ENCODE assay signal across 20 cellular contexts in genomic region chr9:74847478-74848149, GRCh38. TPM values are rescaled to one million over a fixed set of nuclear protein-coding genes. Genes with fewer than 3 reads are reported as not detected.
A peak's percentile ranks its signal among the peaks of the same experiment; 100 is the strongest.
DNase-seq lines count a peak whose midpoint lies in the region; ATAC-seq, FAIRE-seq and TF ChIP-seq lines count a peak whose summit lies in the region.
"Had no signal": no experiment of that assay in that cellular context is flagged by ENCODE, and none has a peak within 500 bp of the region (broad histone marks: within the 10 kb centered on the region; RNA-seq: fewer than 3 reads in every experiment).

No MANE protein-coding gene starts in this region.

- H3K4me3 ChIP-seq in GM12878 (no peak overlapping the region), transverse colon (peak overlapping the region in 1 of 4 donors; percentile 7)

- H3K9me3 ChIP-seq in GM12878 (replicated peaks; ENCODE audit: control insufficient read depth, insufficient read depth, low read length) (no peaks in the 10 kb centered on the region), transverse colon (no peaks in the 10 kb centered on the region)
- H3K9me3 ChIP-seq: SK-N-SH had no signal

- 1% methylated on average over 5 of the region's 5 CpGs for WGBS in GM12878 (ENCODE audit: insufficient coverage, insufficient replicate concordance, low lambda C conversion rate, missing lambda C conversion rate)
- WGBS in transverse colon (ENCODE audit: low coverage in 1 of 2), 2 donors, result 59 to 77% methylated on average over 4 to 5 of the region's 5 CpGs

- TF ChIP-seq POLR2A in GM12878 (IDR thresholded peaks at IDR 0.05; ENCODE audit: low read depth, low read length), result no peak
- no peak for TF ChIP-seq POLR2A in transverse colon (IDR thresholded peaks at IDR 0.05)

- DNase-seq in GM12878 (ENCODE audit: low read depth, low spot score) (no peak), transverse colon (no peak), amygdala (lab: John Stamatoyannopoulos, UW) (no peak), dedifferentiated amniotic fluid mesenchymal stem cell (ENCODE audit: extremely low spot score) (no peak), glomerular visceral epithelial cell (ENCODE audit: extremely low spot score) (no peak)
- DNase-seq: CD4-positive, CD25-positive, alpha-beta regulatory T cell; DND-41; H7; HFFc6; NCI-H1105 treated with DMSO at 0.1 percent for 48 hours; NCI-H2029 treated with DMSO at 0.1 percent for 48 hours; NCI-H345; NCI-H524; NCI-H774; OCI-M1; Right ventricle myocardium superior; SK-N-SH had no signal

- FAIRE-seq in GM12878 (lab: Jason Lieb, UNC), result no peak
- FAIRE-seq: GM12892 had no signal

- no peaks in the 10 kb centered on the region for H3K27me3 ChIP-seq in GM12878 (replicated peaks in 1 of 2; ENCODE audit: control insufficient read depth in 2 of 2, insufficient read depth in 2 of 2, low read length in 1 of 2)
- no peaks in the 10 kb centered on the region for H3K27me3 ChIP-seq in transverse colon

- TF ChIP-seq RAD21 in GM12878 (IDR thresholded peaks at IDR 0.05; ENCODE audit: insufficient read depth, low read depth, low read length), result no peak

- H4K20me1 ChIP-seq in GM12878 (ENCODE audit: control insufficient read depth, insufficient read depth), result no peaks in the 10 kb centered on the region

- H3K27ac ChIP-seq in GM12878 (ENCODE audit: control insufficient read depth, insufficient read depth) (no peak overlapping the region), transverse colon (peak overlapping the region; percentile 19 to 58 (median 38))

- no peak overlapping the region for H2AFZ ChIP-seq in GM12878 (ENCODE audit: control insufficient read depth, low read depth, low read length)

- CTCF ChIA-PET in GM12878 (lab: Yijun Ruan, JAX), result interaction anchor here (1.8 kb wide), 1 partner anchor 68 kb away, joined by 3 read pairs; no protein-coding TSS in a partner anchor

- no TSS peak for BruUV-seq in GM12878 (replicated peaks; lab: Mats Ljungman, UMichigan)

- intact Hi-C loops in GM12878 (cut with micrococcal nuclease; ENCODE audit: unreplicated experiment), result loop anchor here (5.0 kb wide), 1 partner anchor 230 kb away; no protein-coding TSS in a partner anchor
- intact Hi-C loops in transverse colon (cut with DNase I; ENCODE audit: low total_unique reads), result no loop called here

- TF ChIP-seq EP300 in GM12878 (IDR thresholded peaks at IDR 0.05; ENCODE audit: borderline replicate concordance in 1 of 2, control insufficient read depth in 1 of 2, low read depth in 2 of 2, low read length in 2 of 2) (no peak), transverse colon (IDR thresholded peaks at IDR 0.05; ENCODE audit: low read depth) (no peak)

- no peak overlapping the region for H3K9ac ChIP-seq in GM12878 (ENCODE audit: control insufficient read depth, insufficient read depth, low read length)
- H3K9ac ChIP-seq: SK-N-SH had no signal

- no peaks in the 10 kb centered on the region for H3K4me1 ChIP-seq in GM12878 (ENCODE audit: control insufficient read depth, insufficient read depth, low read length)
- H3K4me1 ChIP-seq in transverse colon, result peaks cover 0 to 7% (median 3%) of the 10 kb centered on the region in 4 donors

- in situ Hi-C loops in GM12878 (cut with MboI) (no loop called here), transverse colon (cut with MboI; ENCODE audit: low pct_ligation_motif_present in 1 of 4, low pct_unique_long_range_greater_than_20kb in 1 of 4, low sequenced_read_pairs in 3 of 4) (no loop called here)

- H3K79me2 ChIP-seq in GM12878 (ENCODE audit: control insufficient read depth, insufficient read depth, low read length), result no peaks in the 10 kb centered on the region

- ATAC-seq in GM18868 (IDR thresholded peaks at IDR 0.05; ENCODE audit: unreplicated experiment), result peak; percentile 46
- ATAC-seq in HG03432 (IDR thresholded peaks at IDR 0.05; ENCODE audit: unreplicated experiment), result peak; percentile 65
- peak; percentile 71 for ATAC-seq in GM12878

- POLR2A ChIA-PET in GM12878 (lab: Charles Lee), result no interaction called here

- SMC1A ChIA-PET in GM12878 (lab: Charles Lee; ENCODE audit: uncharacterized antibody, unreplicated experiment), result no interaction called here

- TF ChIP-seq CTCF in GM12878 (IDR thresholded peaks at IDR 0.05 in 2 of 3, conservative IDR thresholded peaks at IDR 0.05 in 1 of 3; ENCODE audit: control insufficient read depth in 2 of 3, extremely low read depth in 1 of 3, insufficient read depth in 1 of 3, low read depth in 3 of 3, low read length in 3 of 3) (no peak), transverse colon (IDR thresholded peaks at IDR 0.05) (no peak)

- no peak overlapping the region; the same call in 1 of the 2 replicates for H3K4me2 ChIP-seq in GM12878 (ENCODE audit: control insufficient read depth, insufficient read depth)
- H3K4me2 ChIP-seq: SK-N-SH had no signal

- RAD21 ChIA-PET in GM12878 (lab: Charles Lee; ENCODE audit: unreplicated experiment), result no interaction called here

- no peaks in the 10 kb centered on the region for H3K36me3 ChIP-seq in GM12878 (ENCODE audit: control insufficient read depth in 2 of 2, insufficient read depth in 2 of 2, low read length in 1 of 2)
- no peaks in the 10 kb centered on the region for H3K36me3 ChIP-seq in transverse colon

TF ChIP-seq in GM12878, 131 proteins besides CTCF, POLR2A, EP300 and RAD21 (continues in another document):
- TF ChIP-seq NFIC (IDR thresholded peaks at IDR 0.05; ENCODE audit: low read depth, low read length), result no peak
- no peak for TF ChIP-seq CBFB (IDR thresholded peaks at IDR 0.05; ENCODE audit: low read depth)
- TF ChIP-seq, protein P1, sequence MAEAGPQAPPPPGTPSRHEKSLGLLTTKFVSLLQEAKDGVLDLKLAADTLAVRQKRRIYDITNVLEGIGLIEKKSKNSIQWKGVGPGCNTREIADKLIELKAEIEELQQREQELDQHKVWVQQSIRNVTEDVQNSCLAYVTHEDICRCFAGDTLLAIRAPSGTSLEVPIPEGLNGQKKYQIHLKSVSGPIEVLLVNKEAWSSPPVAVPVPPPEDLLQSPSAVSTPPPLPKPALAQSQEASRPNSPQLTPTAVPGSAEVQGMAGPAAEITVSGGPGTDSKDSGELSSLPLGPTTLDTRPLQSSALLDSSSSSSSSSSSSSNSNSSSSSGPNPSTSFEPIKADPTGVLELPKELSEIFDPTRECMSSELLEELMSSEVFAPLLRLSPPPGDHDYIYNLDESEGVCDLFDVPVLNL (IDR thresholded peaks at IDR 0.05; ENCODE audit: low read depth, low read length), result no peak
- TF ChIP-seq ZNF24 (IDR thresholded peaks at IDR 0.05), result no peak
- no peak for TF ChIP-seq MEF2A (IDR thresholded peaks at IDR 0.05; ENCODE audit: insufficient read depth, low read depth, low read length)
- TF ChIP-seq SIX5 (IDR thresholded peaks at IDR 0.05; ENCODE audit: low read depth, low read length, severe bottlenecking), result no peak
- no peak for TF ChIP-seq BACH1 (IDR thresholded peaks at IDR 0.05; ENCODE audit: borderline replicate concordance)
- TF ChIP-seq, protein P2, sequence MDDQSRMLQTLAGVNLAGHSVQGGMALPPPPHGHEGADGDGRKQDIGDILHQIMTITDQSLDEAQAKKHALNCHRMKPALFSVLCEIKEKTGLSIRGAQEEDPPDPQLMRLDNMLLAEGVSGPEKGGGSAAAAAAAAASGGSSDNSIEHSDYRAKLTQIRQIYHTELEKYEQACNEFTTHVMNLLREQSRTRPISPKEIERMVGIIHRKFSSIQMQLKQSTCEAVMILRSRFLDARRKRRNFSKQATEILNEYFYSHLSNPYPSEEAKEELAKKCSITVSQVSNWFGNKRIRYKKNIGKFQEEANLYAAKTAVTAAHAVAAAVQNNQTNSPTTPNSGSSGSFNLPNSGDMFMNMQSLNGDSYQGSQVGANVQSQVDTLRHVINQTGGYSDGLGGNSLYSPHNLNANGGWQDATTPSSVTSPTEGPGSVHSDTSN (IDR thresholded peaks at IDR 0.05; ENCODE audit: insufficient replicate concordance, low read depth, low read length), result peak; percentile 71
- TF ChIP-seq IKZF2 (IDR thresholded peaks at IDR 0.05), result 0 out of 4 replicates have a peak, but pooled peaks of 1 of the 2 experiments have one; percentile 21
- TF ChIP-seq JUNB (IDR thresholded peaks at IDR 0.05), result peak; percentile 57; the same call in 1 of the 2 replicates
- peak; percentile 88 for TF ChIP-seq PKNOX1 (IDR thresholded peaks at IDR 0.05)
- no peak for TF ChIP-seq ESRRA (IDR thresholded peaks at IDR 0.05; ENCODE audit: low read length)
- peak; percentile 68 for TF ChIP-seq RUNX3 (IDR thresholded peaks at IDR 0.05; ENCODE audit: low read length)
- no peak for TF ChIP-seq FOXK2 (IDR thresholded peaks at IDR 0.05)
- TF ChIP-seq BHLHE40 (IDR thresholded peaks at IDR 0.05; ENCODE audit: borderline replicate concordance in 1 of 2, low read depth in 2 of 2, low read length in 1 of 2), result no peak
- 0 out of 2 replicates have a peak, but pooled peaks have one; percentile 30 for TF ChIP-seq EED (IDR thresholded peaks at IDR 0.05; ENCODE audit: low read depth)

RNA-seq across cellular contexts. Expression of gene TRPM6, which starts 40.1 kb away (rescaled TPM):
- not detected in 2 replicates for total RNA-seq in GM12878 (2013; cell fraction: nucleolus; rRNA removed)
- total RNA-seq in GM12878 (2014; rRNA removed) (under 0.01 and 0.16 TPM in 2 replicates), GM12878 (2014; rRNA removed; fragmentation: Illumina TruSeq; extraction: Trizol) (0.05 and 0.09 TPM in 2 replicates), GM12878 (2021) (0.05 and 0.24 TPM in 2 replicates), transverse colon (100 to 1,000 TPM in 1 of 4 donors, 10 to 100 TPM in 3; 21.5 to 122 (median 51.6) TPM)
- polyA plus RNA-seq in GM12878 (2011; ENCODE audit: low read depth), result not detected
- polyA plus RNA-seq in GM12878 (2011; rRNA removed) (0.05 and 0.09 TPM in 2 replicates), GM12878 (2014; fragmentation: Illumina TruSeq; extraction: Trizol) (0.06 TPM in 1 of 2 replicates, not detected in the other), GM12878 (2014; fragmentation: Nextera tagmentation; extraction: Ambion mirVana) (under 1 TPM in 1 of 2 experiments, not detected in 1; 0.03 TPM), GM12878 (2014; rRNA removed) (0.01 and 0.13 TPM in 2 replicates), GM12878 (2016; fragmentation: Nextera tagmentation; extraction: Ambion mirVana) (under 1 TPM; 0.13 to 0.34 TPM)
- 0.03 and 0.04 TPM in 2 replicates for polyA plus RNA-seq in GM12878 (2011; cell fraction: cytosol; rRNA removed)
- 0.04 and 0.09 TPM in 2 replicates for polyA plus RNA-seq in GM12878 (2011; cell fraction: nucleus; rRNA removed)
- polyA plus RNA-seq in GM12878 (2012), result not detected in 2 replicates
- 0.07 and 0.15 TPM in 2 replicates for polyA minus RNA-seq in GM12878 (2011; rRNA and poly(A)+ RNA removed)
- polyA minus RNA-seq in GM12878 (2011; cell fraction: cytosol; rRNA and poly(A)+ RNA removed), result not detected in 2 replicates
- polyA minus RNA-seq in GM12878 (2011; cell fraction: nucleus; rRNA and poly(A)+ RNA removed), result 0.12 and 0.86 TPM in 2 replicates
- total RNA-seq: HFFc6 had no signal
- polyA plus RNA-seq: CD4-positive, CD25-positive, alpha-beta regulatory T cell had no signal

Comparison
In these comparisons a context has a peak if more than half of its experiments do, and no peak if none do; other contexts are left out.
1. RNA of gene TRPM6, which starts 40.1 kb away (total RNA-seq): 21.5 to 122 TPM in transverse colon; under 0.01 to 0.24 TPM in GM12878; every median in the first group is over 10 times any median in the second.
2. Peak in every context shown above with its lines, with median percentiles within 50 percentile points of each other: ATAC-seq.